ENCODE assay signal across 8 cellular contexts in the genomic region with DNA sequence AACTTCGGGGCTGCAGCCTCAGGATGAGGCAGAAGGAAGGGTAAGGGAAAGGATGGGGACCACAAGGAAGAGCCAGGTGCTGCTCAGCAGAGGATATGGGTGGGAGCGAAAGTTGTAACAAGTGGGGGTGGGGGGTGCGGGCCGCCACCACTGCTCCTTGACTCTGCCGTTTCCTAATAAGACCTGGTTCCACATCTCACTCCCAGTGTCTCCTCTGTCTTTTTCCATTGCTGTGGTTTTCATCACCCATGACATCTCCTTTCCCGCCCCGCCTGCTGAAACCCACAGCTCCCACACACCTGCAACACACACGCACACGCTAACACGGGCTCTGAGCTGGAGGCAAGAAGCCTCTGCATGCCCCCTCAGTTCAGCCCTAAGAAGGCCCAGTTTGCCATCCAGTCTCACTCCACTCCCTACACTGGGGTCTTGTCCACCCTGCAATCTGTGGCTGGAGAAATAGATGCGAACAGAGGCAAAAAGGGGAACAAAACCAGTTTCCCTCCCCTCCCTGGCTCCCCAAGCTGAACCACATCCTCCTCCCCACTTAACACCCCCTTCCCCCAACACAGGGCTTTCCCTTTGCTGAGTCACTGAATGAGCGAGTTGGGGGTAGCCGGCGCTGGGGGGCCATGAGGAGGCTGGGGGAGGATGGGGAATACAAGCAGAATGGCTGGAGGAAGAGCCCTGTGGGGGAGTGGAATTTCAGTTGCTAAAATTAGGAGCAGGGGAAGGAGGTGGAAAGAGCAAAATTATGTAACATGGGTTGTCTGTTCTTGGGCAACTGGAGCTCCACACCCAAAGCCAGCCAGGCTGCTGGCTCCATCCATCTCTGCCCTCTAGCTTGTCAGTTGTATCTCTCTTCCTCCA. TPM values are rescaled to one million over a fixed set of nuclear protein-coding genes. Genes with fewer than 3 reads are reported as not detected.
DNase-seq lines count a peak whose midpoint lies in the region; ATAC-seq, FAIRE-seq and TF ChIP-seq lines count a peak whose summit lies in the region.

No MANE protein-coding gene starts in this region.

- H3K27me3 ChIP-seq in esophagus (ENCODE audit: control insufficient read depth in 1 of 2, insufficient read depth in 2 of 2, low read length in 2 of 2), result no peaks in the 10 kb centered on the region
- no peaks in the 10 kb centered on the region for H3K27me3 ChIP-seq in pancreas

- H3K4me3 ChIP-seq in esophagus (ENCODE audit: low read depth in 1 of 2, low read length in 2 of 2), result no peak overlapping the region
- H3K4me3 ChIP-seq in pancreas, result no peak overlapping the region

- H3K36me3 ChIP-seq in esophagus (ENCODE audit: control insufficient read depth in 2 of 2, insufficient read depth in 2 of 2, low read length in 1 of 2) (peaks cover 0 to 31% of the 10 kb centered on the region in 2 donors), pancreas (peaks cover 0 to 20% (median 8%) of the 10 kb centered on the region in 3 donors)

- WGBS in esophagus, 2 donors, result 65 to 78% methylated on average over 14 of the region's 14 CpGs
- WGBS in pancreas, 2 donors, result 84 to 91% methylated on average over 14 of the region's 14 CpGs

- H3K4me1 ChIP-seq in esophagus (ENCODE audit: control insufficient read depth in 2 of 2, insufficient read depth in 2 of 2, low read length in 1 of 2) (peaks cover 0 to 5% of the 10 kb centered on the region in 2 donors), pancreas (peaks cover 0 to 7% (median 0%) of the 10 kb centered on the region in 3 donors)

- H3K9me3 Mint-ChIP-seq in activated CD4-positive, alpha-beta T cell treated with anti-CD3 and anti-CD28 coated beads, Interleukin-2, amount 10 ng/mL, durations not matched to agents 24 days and 14 days, result peaks cover 4% of the 10 kb centered on the region

- peak; percentile 27 for ATAC-seq in HG03342 (IDR thresholded peaks at IDR 0.05; ENCODE audit: unreplicated experiment)
- ATAC-seq in pancreas, result peak in 3 of 4 donors; percentile 21 to 66 (median 65)
- no peak for ATAC-seq in HG03095 (IDR thresholded peaks at IDR 0.05; ENCODE audit: unreplicated experiment)

- H3K36me3 Mint-ChIP-seq in activated CD4-positive, alpha-beta T cell treated with anti-CD3 and anti-CD28 coated beads, Interleukin-2, amount 10 ng/mL, durations not matched to agents 24 days and 14 days (ENCODE audit: low read depth), result peaks cover 54% of the 10 kb centered on the region

- peaks cover 58% of the 10 kb centered on the region for H3K4me1 Mint-ChIP-seq in activated CD4-positive, alpha-beta T cell treated with anti-CD3 and anti-CD28 coated beads, Interleukin-2, amount 10 ng/mL, durations not matched to agents 24 days and 14 days

- peak overlapping the region; percentile 86 for H3K27ac Mint-ChIP-seq in activated CD4-positive, alpha-beta T cell treated with anti-CD3 and anti-CD28 coated beads, Interleukin-2, amount 10 ng/mL, durations not matched to agents 24 days and 14 days

- FAIRE-seq in pancreas (lab: Jason Lieb, UNC), result no peak

- peak overlapping the region; percentile 78 for H3K4me3 Mint-ChIP-seq in activated CD4-positive, alpha-beta T cell treated with anti-CD3 and anti-CD28 coated beads, Interleukin-2, amount 10 ng/mL, durations not matched to agents 24 days and 14 days

- TF ChIP-seq CTCF in pancreas (IDR thresholded peaks at IDR 0.05), result no peak

- DNase-seq in A172 (ENCODE audit: low spot score) (peak; percentile 39), pancreas (peak in 1 of 6 donors; percentile 40), NCI-H146 treated with DMSO at 0.1 percent for 48 hours (lab: John Stamatoyannopoulos, UW; ENCODE audit: unreplicated experiment) (no peak), NCI-H2029 treated with DMSO at 0.1 percent for 48 hours (lab: John Stamatoyannopoulos, UW) (no peak)
- DNase-seq in activated CD4-positive, alpha-beta T cell treated with anti-CD3 and anti-CD28 coated beads, Interleukin-2, amount 10 ng/mL, durations not matched to agents 24 days and 14 days, result peak; percentile 87

- peaks cover 13% of the 10 kb centered on the region for H3K27me3 Mint-ChIP-seq in activated CD4-positive, alpha-beta T cell treated with anti-CD3 and anti-CD28 coated beads, Interleukin-2, amount 10 ng/mL, durations not matched to agents 24 days and 14 days

- H3K9me3 ChIP-seq in esophagus (ENCODE audit: control insufficient read depth in 2 of 2, insufficient read depth in 1 of 2, low read depth in 1 of 2, low read length in 1 of 2), result no peaks in the 10 kb centered on the region
- H3K9me3 ChIP-seq in pancreas, result no peaks in the 10 kb centered on the region

- H3K27ac ChIP-seq in esophagus (ENCODE audit: low read depth in 2 of 2, low read length in 1 of 2), result peak overlapping the region; percentile 38 to 53
- no peak overlapping the region for H3K27ac ChIP-seq in pancreas

- intact Hi-C loops in activated CD4-positive, alpha-beta T cell treated with anti-CD3 and anti-CD28 coated beads, Interleukin-2, amount 10 ng/mL, durations not matched to agents 24 days and 14 days (cut with micrococcal nuclease), result loop anchor here (1.0 to 2.0 kb wide), 3 partner anchors 9 to 16 kb away; a partner anchor contains a TSS
- intact Hi-C loops in pancreas (cut with DNase I), result no loop called here

RNA-seq across cellular contexts. Expression of a gene that starts 11.5 kb away (rescaled TPM):
- 21.1 and 22.0 TPM in 2 replicates for total RNA-seq in A172 (2014; rRNA removed; shearing (Covaris generic))
- 14.8 and 16.2 TPM in 2 replicates for total RNA-seq in activated CD4-positive, alpha-beta T cell treated with anti-CD3 and anti-CD28 coated beads, Interleukin-2, amount 10 ng/mL, durations not matched to agents 24 days and 14 days
- 10 to 100 TPM; 16.1 to 20.2 TPM for polyA plus RNA-seq in esophagus
- 10 to 100 TPM; 12.1 to 25.3 (median 20.8) TPM for total RNA-seq in pancreas
- 10 to 100 TPM; 26.5 to 46.0 TPM for polyA plus RNA-seq in pancreas

RNA-seq across cellular contexts. Expression of a gene that starts 12.5 kb away (rescaled TPM):
- 1.4 and 2.3 TPM in 2 replicates for total RNA-seq in A172 (2014; rRNA removed; shearing (Covaris generic))
- 0.89 and 0.92 TPM in 2 replicates for total RNA-seq in activated CD4-positive, alpha-beta T cell treated with anti-CD3 and anti-CD28 coated beads, Interleukin-2, amount 10 ng/mL, durations not matched to agents 24 days and 14 days
- polyA plus RNA-seq in esophagus (under 1 TPM; 0.32 to 0.49 TPM), pancreas (1 to 10 TPM; 1.9 to 2.1 TPM)
- under 1 TPM; 0.16 to 0.81 (median 0.36) TPM for total RNA-seq in pancreas

RNA-seq across cellular contexts. Expression of a gene that starts 13.2 kb away (rescaled TPM):
- total RNA-seq in A172 (2014; rRNA removed; shearing (Covaris generic)), result not detected in 2 replicates
- total RNA-seq in activated CD4-positive, alpha-beta T cell treated with anti-CD3 and anti-CD28 coated beads, Interleukin-2, amount 10 ng/mL, durations not matched to agents 24 days and 14 days, result 622 and 631 TPM in 2 replicates
- polyA plus RNA-seq in esophagus (under 1 TPM; 0.10 to 0.14 TPM), pancreas (under 1 TPM; 0.05 to 0.15 TPM)
- 1 to 10 TPM in 1 of 6 donors, under 1 TPM in 1, not detected in 4; 0.12 to 1.3 TPM for total RNA-seq in pancreas

RNA-seq across cellular contexts. Expression of a gene that starts 16.5 kb away (rescaled TPM):
- not detected in 2 replicates for total RNA-seq in A172 (2014; rRNA removed; shearing (Covaris generic))
- 294 and 303 TPM in 2 replicates for total RNA-seq in activated CD4-positive, alpha-beta T cell treated with anti-CD3 and anti-CD28 coated beads, Interleukin-2, amount 10 ng/mL, durations not matched to agents 24 days and 14 days
- polyA plus RNA-seq in esophagus, result 1 to 10 TPM in 1 of 2 donors, under 1 TPM in 1; 0.71 to 2.4 TPM
- total RNA-seq in pancreas, result under 1 TPM in 5 of 6 donors, not detected in 1; 0.29 to 0.87 (median 0.58) TPM
- under 1 TPM; 0.11 to 0.42 TPM for polyA plus RNA-seq in pancreas

RNA-seq across cellular contexts. Expression of a gene that starts 17.1 kb away (rescaled TPM):
- total RNA-seq in A172 (2014; rRNA removed; shearing (Covaris generic)), result 317 and 405 TPM in 2 replicates
- 696 and 720 TPM in 2 replicates for total RNA-seq in activated CD4-positive, alpha-beta T cell treated with anti-CD3 and anti-CD28 coated beads, Interleukin-2, amount 10 ng/mL, durations not matched to agents 24 days and 14 days
- polyA plus RNA-seq in esophagus (100 to 1,000 TPM; 181 to 321 TPM), pancreas (100 to 1,000 TPM; 423 to 669 TPM)
- 100 to 1,000 TPM; 134 to 233 (median 153) TPM for total RNA-seq in pancreas

Comparison
In these comparisons a context has a peak if more than half of its experiments do, and no peak if none do; other contexts are left out.
1. DNase-seq: peak in A172 (single experiment) and activated CD4-positive, alpha-beta T cell treated with anti-CD3 and anti-CD28 coated beads, Interleukin-2, amount 10 ng/mL, durations not matched to agents 24 days and 14 days (single experiment); none in NCI-H146 treated with DMSO at 0.1 percent for 48 hours (single experiment) and NCI-H2029 treated with DMSO at 0.1 percent for 48 hours (single experiment).
2. H3K27ac ChIP-seq: peak in esophagus (2 of 2); none in pancreas (0 of 4).
3. RNA of a gene that starts 13.2 kb away (total RNA-seq): 622 to 631 TPM in activated CD4-positive, alpha-beta T cell treated with anti-CD3 and anti-CD28 coated beads, Interleukin-2, amount 10 ng/mL, durations not matched to agents 24 days and 14 days; 0.12 to 1.3 TPM in pancreas and not detected in A172; every median in the first group is over 100 times any median in the second.